1 cellular context compared by ENCODE assay signal in genomic region chr11:65961267-65962135, GRCh38.
TF ChIP-seq lines count a peak whose summit lies in the region.

SART1 (plus strand) TSS chr11:65961734; CDS start chr11:65961781, 47 bp downstream.

TF ChIP-seq in HepG2, 621 proteins besides CTCF, POLR2A, EP300 and RAD21 (continued from another document and continues in another):
- no peak for TF ChIP-seq ZNF646 (CRISPR knock-in tag; IDR thresholded peaks at IDR 0.05)
- TF ChIP-seq ZNF451 (CRISPR knock-in tag; IDR thresholded peaks at IDR 0.05): no peak
- peak; percentile 91 for TF ChIP-seq ZNF768 (CRISPR knock-in tag; IDR thresholded peaks at IDR 0.05)
- TF ChIP-seq, protein P1, sequence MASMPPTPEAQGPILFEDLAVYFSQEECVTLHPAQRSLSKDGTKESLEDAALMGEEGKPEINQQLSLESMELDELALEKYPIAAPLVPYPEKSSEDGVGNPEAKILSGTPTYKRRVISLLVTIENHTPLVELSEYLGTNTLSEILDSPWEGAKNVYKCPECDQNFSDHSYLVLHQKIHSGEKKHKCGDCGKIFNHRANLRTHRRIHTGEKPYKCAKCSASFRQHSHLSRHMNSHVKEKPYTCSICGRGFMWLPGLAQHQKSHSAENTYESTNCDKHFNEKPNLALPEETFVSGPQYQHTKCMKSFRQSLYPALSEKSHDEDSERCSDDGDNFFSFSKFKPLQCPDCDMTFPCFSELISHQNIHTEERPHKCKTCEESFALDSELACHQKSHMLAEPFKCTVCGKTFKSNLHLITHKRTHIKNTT (CRISPR knock-in tag; IDR thresholded peaks at IDR 0.05): no peak
- peak; percentile 68; the same call in 1 of the 2 replicates for TF ChIP-seq ZNF792 (CRISPR knock-in tag; IDR thresholded peaks at IDR 0.05)
- TF ChIP-seq SRSF4 (IDR thresholded peaks at IDR 0.05; ENCODE audit: low read depth, low read length, poor library complexity, severe bottlenecking): no peak
- TF ChIP-seq, protein P2, sequence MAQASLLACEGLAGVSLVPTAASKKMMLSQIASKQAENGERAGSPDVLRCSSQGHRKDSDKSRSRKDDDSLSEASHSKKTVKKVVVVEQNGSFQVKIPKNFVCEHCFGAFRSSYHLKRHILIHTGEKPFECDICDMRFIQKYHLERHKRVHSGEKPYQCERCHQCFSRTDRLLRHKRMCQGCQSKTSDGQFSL (CRISPR knock-in tag; IDR thresholded peaks at IDR 0.05): no peak
- TF ChIP-seq HNRNPLL (IDR thresholded peaks at IDR 0.05; ENCODE audit: low read depth, low read length, poor library complexity, severe bottlenecking): peak; percentile 75
- TF ChIP-seq ZNF549 (CRISPR knock-in tag; IDR thresholded peaks at IDR 0.05): no peak
- no peak for TF ChIP-seq BRD4 (CRISPR knock-in tag; IDR thresholded peaks at IDR 0.05)
- no peak for TF ChIP-seq SNAPC2 (CRISPR knock-in tag; IDR thresholded peaks at IDR 0.05)
- no peak for TF ChIP-seq ZNF512B (CRISPR knock-in tag; IDR thresholded peaks at IDR 0.05; ENCODE audit: borderline replicate concordance)
- TF ChIP-seq NR2F2 (IDR thresholded peaks at IDR 0.05; ENCODE audit: borderline replicate concordance, low read depth): no peak
- TF ChIP-seq ZNF10 (CRISPR knock-in tag; IDR thresholded peaks at IDR 0.05; ENCODE audit: borderline replicate concordance, low read depth): no peak
- no peak for TF ChIP-seq MBNL3 (CRISPR knock-in tag; conservative IDR thresholded peaks at IDR 0.05)
- peak; percentile 98 for TF ChIP-seq ZFY (CRISPR knock-in tag; IDR thresholded peaks at IDR 0.05)
- TF ChIP-seq ZNF747 (CRISPR knock-in tag; IDR thresholded peaks at IDR 0.05; ENCODE audit: borderline replicate concordance): peak; percentile 93
- no peak for TF ChIP-seq ZNF660 (CRISPR knock-in tag; IDR thresholded peaks at IDR 0.05; ENCODE audit: borderline replicate concordance, low read depth)
- TF ChIP-seq HNRNPUL1 (IDR thresholded peaks at IDR 0.05; ENCODE audit: low read depth, low read length): no peak
- no peak for TF ChIP-seq CBX2 (IDR thresholded peaks at IDR 0.05; ENCODE audit: low read depth, low read length)
- no peak for TF ChIP-seq CBX2 (CRISPR knock-in tag; IDR thresholded peaks at IDR 0.05; ENCODE audit: low read depth)
- 0 out of 2 replicates have a peak, but pooled peaks have one; percentile 67 for TF ChIP-seq ZNF317 (CRISPR knock-in tag; IDR thresholded peaks at IDR 0.05)
- 0 out of 2 replicates have a peak, but pooled peaks have one; percentile 19 for TF ChIP-seq ZBTB43 (CRISPR knock-in tag; conservative IDR thresholded peaks at IDR 0.05)
- peak; percentile 72 for TF ChIP-seq MEF2D (CRISPR knock-in tag; IDR thresholded peaks at IDR 0.05)
- peak in 1 of 2 experiments; percentile 29; a peak in 1 of 4 replicates for TF ChIP-seq ATF4 (CRISPR knock-in tag; IDR thresholded peaks at IDR 0.05)
- TF ChIP-seq KDM5A (IDR thresholded peaks at IDR 0.05; ENCODE audit: borderline replicate concordance, low read length): peak; percentile 94
- no peak for TF ChIP-seq ATF3 (CRISPR knock-in tag; IDR thresholded peaks at IDR 0.05)
- TF ChIP-seq RNF2 (conservative IDR thresholded peaks at IDR 0.05; ENCODE audit: low read depth): 0 out of 2 replicates have a peak, but pooled peaks have one; percentile 24
- TF ChIP-seq, protein P3, sequence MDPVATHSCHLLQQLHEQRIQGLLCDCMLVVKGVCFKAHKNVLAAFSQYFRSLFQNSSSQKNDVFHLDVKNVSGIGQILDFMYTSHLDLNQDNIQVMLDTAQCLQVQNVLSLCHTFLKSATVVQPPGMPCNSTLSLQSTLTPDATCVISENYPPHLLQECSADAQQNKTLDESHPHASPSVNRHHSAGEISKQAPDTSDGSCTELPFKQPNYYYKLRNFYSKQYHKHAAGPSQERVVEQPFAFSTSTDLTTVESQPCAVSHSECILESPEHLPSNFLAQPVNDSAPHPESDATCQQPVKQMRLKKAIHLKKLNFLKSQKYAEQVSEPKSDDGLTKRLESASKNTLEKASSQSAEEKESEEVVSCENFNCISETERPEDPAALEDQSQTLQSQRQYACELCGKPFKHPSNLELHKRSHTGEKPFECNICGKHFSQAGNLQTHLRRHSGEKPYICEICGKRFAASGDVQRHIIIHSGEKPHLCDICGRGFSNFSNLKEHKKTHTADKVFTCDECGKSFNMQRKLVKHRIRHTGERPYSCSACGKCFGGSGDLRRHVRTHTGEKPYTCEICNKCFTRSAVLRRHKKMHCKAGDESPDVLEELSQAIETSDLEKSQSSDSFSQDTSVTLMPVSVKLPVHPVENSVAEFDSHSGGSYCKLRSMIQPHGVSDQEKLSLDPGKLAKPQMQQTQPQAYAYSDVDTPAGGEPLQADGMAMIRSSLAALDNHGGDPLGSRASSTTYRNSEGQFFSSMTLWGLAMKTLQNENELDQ (CRISPR knock-in tag; IDR thresholded peaks at IDR 0.05; ENCODE audit: borderline replicate concordance): no peak
- TF ChIP-seq ZSCAN22 (CRISPR knock-in tag; IDR thresholded peaks at IDR 0.05): no peak
- TF ChIP-seq NR1H2 (CRISPR knock-in tag; IDR thresholded peaks at IDR 0.05; ENCODE audit: borderline replicate concordance, low read depth): no peak
- no peak for TF ChIP-seq RBM22 (optimal IDR thresholded peaks at IDR 0.05; ENCODE audit: low read length)
- TF ChIP-seq ZNF253 (CRISPR knock-in tag; IDR thresholded peaks at IDR 0.05; ENCODE audit: borderline replicate concordance): no peak
- TF ChIP-seq GATA4 (IDR thresholded peaks at IDR 0.05; ENCODE audit: borderline replicate concordance, low read depth): no peak; the same call in 1 of the 2 replicates
- TF ChIP-seq LBX2 (CRISPR knock-in tag; IDR thresholded peaks at IDR 0.05; ENCODE audit: borderline replicate concordance): no peak
- TF ChIP-seq ZNF619 (CRISPR knock-in tag; IDR thresholded peaks at IDR 0.05): no peak
- TF ChIP-seq ARID2 (CRISPR knock-in tag; IDR thresholded peaks at IDR 0.05; ENCODE audit: borderline replicate concordance): peak; percentile 77; the same call in 1 of the 2 replicates
- TF ChIP-seq, protein P4, sequence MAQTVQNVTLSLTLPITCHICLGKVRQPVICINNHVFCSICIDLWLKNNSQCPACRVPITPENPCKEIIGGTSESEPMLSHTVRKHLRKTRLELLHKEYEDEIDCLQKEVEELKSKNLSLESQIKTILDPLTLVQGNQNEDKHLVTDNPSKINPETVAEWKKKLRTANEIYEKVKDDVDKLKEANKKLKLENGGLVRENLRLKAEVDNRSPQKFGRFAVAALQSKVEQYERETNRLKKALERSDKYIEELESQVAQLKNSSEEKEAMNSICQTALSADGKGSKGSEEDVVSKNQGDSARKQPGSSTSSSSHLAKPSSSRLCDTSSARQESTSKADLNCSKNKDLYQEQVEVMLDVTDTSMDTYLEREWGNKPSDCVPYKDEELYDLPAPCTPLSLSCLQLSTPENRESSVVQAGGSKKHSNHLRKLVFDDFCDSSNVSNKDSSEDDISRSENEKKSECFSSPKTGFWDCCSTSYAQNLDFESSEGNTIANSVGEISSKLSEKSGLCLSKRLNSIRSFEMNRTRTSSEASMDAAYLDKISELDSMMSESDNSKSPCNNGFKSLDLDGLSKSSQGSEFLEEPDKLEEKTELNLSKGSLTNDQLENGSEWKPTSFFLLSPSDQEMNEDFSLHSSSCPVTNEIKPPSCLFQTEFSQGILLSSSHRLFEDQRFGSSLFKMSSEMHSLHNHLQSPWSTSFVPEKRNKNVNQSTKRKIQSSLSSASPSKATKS (CRISPR knock-in tag; IDR thresholded peaks at IDR 0.05): no peak
- TF ChIP-seq SOX13 (IDR thresholded peaks at IDR 0.05): no peak
- peak in 1 of 2 experiments; percentile 20; a peak in 1 of 4 replicates for TF ChIP-seq SOX13 (CRISPR knock-in tag; conservative IDR thresholded peaks at IDR 0.05 in 1 of 2, IDR thresholded peaks at IDR 0.05 in 1 of 2)
- peak; percentile 54 for TF ChIP-seq ZNF441 (CRISPR knock-in tag; IDR thresholded peaks at IDR 0.05; ENCODE audit: borderline replicate concordance)
- TF ChIP-seq, protein P5, sequence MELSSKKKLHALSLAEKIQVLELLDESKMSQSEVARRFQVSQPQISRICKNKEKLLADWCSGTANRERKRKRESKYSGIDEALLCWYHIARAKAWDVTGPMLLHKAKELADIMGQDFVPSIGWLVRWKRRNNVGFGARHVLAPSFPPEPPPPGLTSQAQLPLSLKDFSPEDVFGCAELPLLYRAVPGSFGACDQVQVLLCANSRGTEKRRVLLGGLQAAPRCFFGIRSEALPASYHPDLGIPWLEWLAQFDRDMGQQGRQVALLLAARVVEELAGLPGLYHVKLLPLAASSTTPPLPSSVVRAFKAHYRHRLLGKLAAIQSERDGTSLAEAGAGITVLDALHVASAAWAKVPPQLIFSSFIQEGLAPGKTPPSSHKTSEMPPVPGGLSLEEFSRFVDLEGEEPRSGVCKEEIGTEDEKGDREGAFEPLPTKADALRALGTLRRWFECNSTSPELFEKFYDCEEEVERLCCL (CRISPR knock-in tag; IDR thresholded peaks at IDR 0.05; ENCODE audit: borderline replicate concordance): no peak
- peak; percentile 77; the same call in 1 of the 2 replicates for TF ChIP-seq SMAD9 (CRISPR knock-in tag; IDR thresholded peaks at IDR 0.05)
